Comparison of ENCODE assay signal across 8 cellular contexts in the genomic region with DNA sequence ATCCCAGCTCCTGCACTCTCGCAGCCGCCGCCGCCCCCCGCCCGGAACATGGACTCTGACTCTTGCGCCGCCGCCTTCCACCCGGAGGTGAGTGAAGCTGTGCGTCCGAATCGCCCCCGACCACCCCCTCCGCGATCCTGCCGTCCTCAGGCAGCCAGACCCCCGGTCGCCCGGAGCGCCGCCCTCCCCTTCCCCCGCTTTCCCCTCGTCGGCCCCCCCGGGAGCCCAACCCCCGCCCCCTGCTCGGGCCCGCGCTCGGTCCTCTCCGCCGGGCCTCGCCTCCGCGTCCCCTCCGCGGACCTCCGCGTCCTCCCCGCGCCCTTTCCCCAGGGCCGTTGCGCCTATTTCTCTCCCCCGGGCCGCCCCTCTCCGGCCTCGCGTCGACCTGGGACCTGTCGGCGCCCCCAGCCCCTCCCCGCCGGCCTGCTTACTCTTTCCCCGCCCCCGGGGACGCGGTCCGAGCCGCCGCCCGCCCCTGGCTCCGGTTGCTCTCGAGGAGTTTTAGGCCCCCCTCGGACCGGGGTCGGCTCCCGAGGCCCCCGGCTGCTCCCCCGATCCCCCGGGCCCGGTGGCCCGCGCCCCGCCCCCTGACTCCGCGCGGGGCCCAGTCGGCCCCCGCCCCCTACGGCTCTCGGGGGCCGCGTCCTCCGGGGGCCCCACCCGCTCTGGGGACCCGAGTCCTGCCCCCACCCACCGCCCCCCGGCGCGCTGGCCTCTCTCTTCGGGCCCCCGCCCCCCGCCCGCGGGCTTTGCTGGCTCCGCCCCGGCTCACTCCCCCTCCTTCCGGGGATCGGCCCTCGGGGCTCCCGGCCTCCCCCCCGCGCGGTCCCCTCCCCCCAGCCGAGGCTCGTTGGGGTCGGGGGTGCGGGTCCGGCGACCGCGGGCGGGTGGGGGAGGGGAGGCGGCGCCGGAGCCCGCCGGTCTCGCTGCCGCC. TPM values are rescaled to one million over a fixed set of nuclear protein-coding genes. Genes with fewer than 3 reads are reported as not detected.
A peak's percentile ranks its signal among the peaks of the same experiment; 100 is the strongest.
DNase-seq lines count a peak whose midpoint lies in the region; ATAC-seq and TF ChIP-seq lines count a peak whose summit lies in the region.

No MANE protein-coding gene starts in this region.

- no peaks in the 10 kb centered on the region for H3K9me3 ChIP-seq in parathyroid adenoma (ENCODE audit: control insufficient read depth, low read length)

- intact Hi-C loops in Right ventricle myocardium superior (cut with DNase I), result no loop called here

- H3K27me3 Mint-ChIP-seq in activated naive CD8-positive, alpha-beta T cell, result no peaks in the 10 kb centered on the region

- H3K4me3 ChIP-seq in GM12865 (ENCODE audit: low read depth, low read length), result peak overlapping the region; percentile 79
- peak overlapping the region; percentile 90 for H3K4me3 ChIP-seq in parathyroid adenoma (ENCODE audit: low read depth, low read length)

- no peaks in the 10 kb centered on the region for H3K4me1 ChIP-seq in parathyroid adenoma

- H3K9ac ChIP-seq in parathyroid adenoma, result no peak overlapping the region

- ATAC-seq in Right ventricle myocardium superior (ENCODE audit: poor library complexity) (peak; percentile 11), GM19324 (IDR thresholded peaks at IDR 0.05; ENCODE audit: low FRiP score, unreplicated experiment) (no peak)

- H3K27ac ChIP-seq in parathyroid adenoma, result peak overlapping the region; percentile 69

- no peaks in the 10 kb centered on the region for H3K9me3 Mint-ChIP-seq in activated naive CD8-positive, alpha-beta T cell (ENCODE audit: low read depth)

- peak overlapping the region; percentile 73 for H3K4me2 ChIP-seq in parathyroid adenoma (ENCODE audit: low read length)

- no peaks in the 10 kb centered on the region for H3K36me3 Mint-ChIP-seq in activated naive CD8-positive, alpha-beta T cell

- TF ChIP-seq CTCF in GM12865 (IDR thresholded peaks at IDR 0.05; ENCODE audit: insufficient read depth, low read depth, low read length, missing control alignments) (no peak), parathyroid adenoma (IDR thresholded peaks at IDR 0.05) (no peak)

- no peaks in the 10 kb centered on the region for H3K27me3 ChIP-seq in parathyroid adenoma (ENCODE audit: control insufficient read depth, insufficient read depth, low read length)

- H3K36me3 ChIP-seq in parathyroid adenoma (ENCODE audit: control insufficient read depth, insufficient read depth, low read length), result no peaks in the 10 kb centered on the region

- H3K27ac Mint-ChIP-seq in activated naive CD8-positive, alpha-beta T cell, result no peak overlapping the region

- peak; percentile 45 for DNase-seq in GM12865 (ENCODE audit: low read depth)
- DNase-seq in OCI-M1 (lab: John Stamatoyannopoulos, UW), result peak; percentile 59
- DNase-seq in Right ventricle myocardium superior, result peak; percentile 71
- no peak for DNase-seq in Ammon's horn (ENCODE audit: low spot score)
- DNase-seq in SHP77 treated with DMSO at 0.1 percent for 48 hours (lab: John Stamatoyannopoulos, UW), result no peak

- peak overlapping the region; percentile 64 for H2AFZ ChIP-seq in parathyroid adenoma

- H3K4me1 Mint-ChIP-seq in activated naive CD8-positive, alpha-beta T cell (ENCODE audit: low read depth), result peaks cover 23% of the 10 kb centered on the region

- no peaks in the 10 kb centered on the region for H3K79me2 ChIP-seq in parathyroid adenoma

- H3K4me3 Mint-ChIP-seq in activated naive CD8-positive, alpha-beta T cell, result peak overlapping the region; percentile 57

RNA-seq across cellular contexts. Expression of a gene that starts 0.8 kb away (rescaled TPM):
- total RNA-seq in Right ventricle myocardium superior, result 8.6 TPM

RNA-seq across cellular contexts. Expression of a gene that starts 10.4 kb away (rescaled TPM):
- 11.5 TPM for total RNA-seq in Right ventricle myocardium superior

RNA-seq across cellular contexts. Expression of a gene that starts 11.6 kb away (rescaled TPM):
- total RNA-seq in Right ventricle myocardium superior, result 111 TPM

RNA-seq across cellular contexts. Expression of a gene that starts 34.5 kb away (rescaled TPM):
- 11.7 TPM for total RNA-seq in Right ventricle myocardium superior

RNA-seq across cellular contexts. Expression of a gene that starts 59.2 kb away (rescaled TPM):
- not detected for total RNA-seq in Right ventricle myocardium superior

Comparison
In these comparisons a context has a peak if more than half of its experiments do, and no peak if none do; other contexts are left out.
1. DNase-seq: peak in GM12865 (single experiment), OCI-M1 (single experiment) and Right ventricle myocardium superior (single experiment); none in Ammon's horn (single experiment) and SHP77 treated with DMSO at 0.1 percent for 48 hours (single experiment).